In the genomic region with DNA sequence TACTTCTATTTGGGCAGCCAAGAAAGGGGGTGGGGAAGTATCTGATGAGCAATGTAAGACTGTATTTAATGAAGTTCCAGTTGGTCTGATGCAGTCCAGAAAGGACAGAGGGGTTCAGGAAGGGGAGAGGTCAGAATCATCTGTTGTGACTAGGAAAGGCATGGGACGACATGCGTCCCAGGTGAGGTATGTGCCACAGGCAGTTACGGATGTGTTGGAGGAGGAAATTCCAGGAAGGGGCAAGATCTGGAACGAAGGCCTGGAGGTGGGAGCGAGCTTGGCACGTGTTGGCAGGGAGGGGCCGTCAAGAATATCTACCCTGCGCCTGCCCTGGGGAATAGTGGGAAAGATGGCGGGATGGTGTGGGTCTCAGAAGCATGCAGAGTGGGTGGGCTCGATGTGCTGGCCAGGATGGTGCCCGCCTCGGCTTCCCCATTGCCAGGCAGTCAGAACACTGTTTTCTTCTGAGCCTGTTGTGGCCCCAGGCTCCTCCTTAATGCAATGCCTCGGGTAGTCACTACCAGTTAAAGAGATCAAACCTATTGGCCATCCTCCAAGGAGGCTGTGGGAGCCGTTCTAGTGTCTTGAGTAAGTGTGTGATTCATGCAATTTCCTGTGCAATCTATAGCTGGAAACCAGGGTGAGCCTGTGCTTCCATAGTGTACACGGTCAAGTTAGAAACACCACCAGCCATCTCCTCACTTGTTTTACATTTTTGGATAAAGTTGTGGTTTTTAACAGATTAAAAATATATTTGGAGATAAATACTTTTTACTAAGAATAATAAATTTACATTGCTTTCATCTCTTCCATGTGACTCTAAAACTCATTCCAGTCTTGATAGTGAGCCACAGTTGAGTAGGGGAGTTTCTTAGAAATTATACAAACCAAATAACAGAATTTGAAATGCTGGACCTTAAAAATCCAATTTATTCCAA, we compare ENCODE assay signal across 2 cellular contexts.
TF ChIP-seq lines count a peak whose summit lies in the region.

No MANE protein-coding gene starts in this region.

TF ChIP-seq in HEK293, 187 proteins besides CTCF, POLR2A, EP300 and RAD21 (continued from another document):
- TF ChIP-seq, protein P1, sequence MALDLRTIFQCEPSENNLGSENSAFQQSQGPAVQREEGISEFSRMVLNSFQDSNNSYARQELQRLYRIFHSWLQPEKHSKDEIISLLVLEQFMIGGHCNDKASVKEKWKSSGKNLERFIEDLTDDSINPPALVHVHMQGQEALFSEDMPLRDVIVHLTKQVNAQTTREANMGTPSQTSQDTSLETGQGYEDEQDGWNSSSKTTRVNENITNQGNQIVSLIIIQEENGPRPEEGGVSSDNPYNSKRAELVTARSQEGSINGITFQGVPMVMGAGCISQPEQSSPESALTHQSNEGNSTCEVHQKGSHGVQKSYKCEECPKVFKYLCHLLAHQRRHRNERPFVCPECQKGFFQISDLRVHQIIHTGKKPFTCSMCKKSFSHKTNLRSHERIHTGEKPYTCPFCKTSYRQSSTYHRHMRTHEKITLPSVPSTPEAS (tag by site-specific recombination; IDR thresholded peaks at IDR 0.05): no peak
- peak; percentile 45 for TF ChIP-seq ZNF600 (tag by site-specific recombination; IDR thresholded peaks at IDR 0.05)
- TF ChIP-seq ZNF155 (tag by site-specific recombination; IDR thresholded peaks at IDR 0.05): no peak

TF ChIP-seq in SK-N-SH, 30 proteins besides CTCF, POLR2A, EP300 and RAD21 (continued from another document):
- TF ChIP-seq GATA2 (CRISPR knock-in tag; IDR thresholded peaks at IDR 0.05): no peak
- TF ChIP-seq EZH2phosphoT487 (IDR thresholded peaks at IDR 0.05; ENCODE audit: borderline replicate concordance, low read depth): no peak
- no peak for TF ChIP-seq GABPA (IDR thresholded peaks at IDR 0.05; ENCODE audit: low read depth)
- TF ChIP-seq, protein P2, sequence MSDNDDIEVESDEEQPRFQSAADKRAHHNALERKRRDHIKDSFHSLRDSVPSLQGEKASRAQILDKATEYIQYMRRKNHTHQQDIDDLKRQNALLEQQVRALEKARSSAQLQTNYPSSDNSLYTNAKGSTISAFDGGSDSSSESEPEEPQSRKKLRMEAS (IDR thresholded peaks at IDR 0.05; ENCODE audit: low read depth): peak; percentile 56; the same call in 1 of the 2 replicates
- no peak for TF ChIP-seq YY1 (IDR thresholded peaks at IDR 0.05; ENCODE audit: low read depth)
- peak; percentile 75; the same call in 1 of the 2 replicates for TF ChIP-seq TCF12 (IDR thresholded peaks at IDR 0.05)
- TF ChIP-seq FOXJ3 (CRISPR knock-in tag; IDR thresholded peaks at IDR 0.05): no peak
- TF ChIP-seq TAF1 (IDR thresholded peaks at IDR 0.05; ENCODE audit: borderline replicate concordance, low read depth, low read length): no peak
- TF ChIP-seq, protein P3, sequence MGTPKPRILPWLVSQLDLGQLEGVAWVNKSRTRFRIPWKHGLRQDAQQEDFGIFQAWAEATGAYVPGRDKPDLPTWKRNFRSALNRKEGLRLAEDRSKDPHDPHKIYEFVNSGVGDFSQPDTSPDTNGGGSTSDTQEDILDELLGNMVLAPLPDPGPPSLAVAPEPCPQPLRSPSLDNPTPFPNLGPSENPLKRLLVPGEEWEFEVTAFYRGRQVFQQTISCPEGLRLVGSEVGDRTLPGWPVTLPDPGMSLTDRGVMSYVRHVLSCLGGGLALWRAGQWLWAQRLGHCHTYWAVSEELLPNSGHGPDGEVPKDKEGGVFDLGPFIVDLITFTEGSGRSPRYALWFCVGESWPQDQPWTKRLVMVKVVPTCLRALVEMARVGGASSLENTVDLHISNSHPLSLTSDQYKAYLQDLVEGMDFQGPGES (IDR thresholded peaks at IDR 0.05; ENCODE audit: low read depth, low read length): no peak
- TF ChIP-seq NFIC (IDR thresholded peaks at IDR 0.05; ENCODE audit: borderline replicate concordance): peak; percentile 97
- TF ChIP-seq, protein P4, sequence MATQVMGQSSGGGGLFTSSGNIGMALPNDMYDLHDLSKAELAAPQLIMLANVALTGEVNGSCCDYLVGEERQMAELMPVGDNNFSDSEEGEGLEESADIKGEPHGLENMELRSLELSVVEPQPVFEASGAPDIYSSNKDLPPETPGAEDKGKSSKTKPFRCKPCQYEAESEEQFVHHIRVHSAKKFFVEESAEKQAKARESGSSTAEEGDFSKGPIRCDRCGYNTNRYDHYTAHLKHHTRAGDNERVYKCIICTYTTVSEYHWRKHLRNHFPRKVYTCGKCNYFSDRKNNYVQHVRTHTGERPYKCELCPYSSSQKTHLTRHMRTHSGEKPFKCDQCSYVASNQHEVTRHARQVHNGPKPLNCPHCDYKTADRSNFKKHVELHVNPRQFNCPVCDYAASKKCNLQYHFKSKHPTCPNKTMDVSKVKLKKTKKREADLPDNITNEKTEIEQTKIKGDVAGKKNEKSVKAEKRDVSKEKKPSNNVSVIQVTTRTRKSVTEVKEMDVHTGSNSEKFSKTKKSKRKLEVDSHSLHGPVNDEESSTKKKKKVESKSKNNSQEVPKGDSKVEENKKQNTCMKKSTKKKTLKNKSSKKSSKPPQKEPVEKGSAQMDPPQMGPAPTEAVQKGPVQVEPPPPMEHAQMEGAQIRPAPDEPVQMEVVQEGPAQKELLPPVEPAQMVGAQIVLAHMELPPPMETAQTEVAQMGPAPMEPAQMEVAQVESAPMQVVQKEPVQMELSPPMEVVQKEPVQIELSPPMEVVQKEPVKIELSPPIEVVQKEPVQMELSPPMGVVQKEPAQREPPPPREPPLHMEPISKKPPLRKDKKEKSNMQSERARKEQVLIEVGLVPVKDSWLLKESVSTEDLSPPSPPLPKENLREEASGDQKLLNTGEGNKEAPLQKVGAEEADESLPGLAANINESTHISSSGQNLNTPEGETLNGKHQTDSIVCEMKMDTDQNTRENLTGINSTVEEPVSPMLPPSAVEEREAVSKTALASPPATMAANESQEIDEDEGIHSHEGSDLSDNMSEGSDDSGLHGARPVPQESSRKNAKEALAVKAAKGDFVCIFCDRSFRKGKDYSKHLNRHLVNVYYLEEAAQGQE (IDR thresholded peaks at IDR 0.05; ENCODE audit: low read depth, low read length): no peak
- 0 out of 2 replicates have a peak, but pooled peaks have one; percentile 26 for TF ChIP-seq SIN3A (IDR thresholded peaks at IDR 0.05; ENCODE audit: borderline replicate concordance, low read depth, low read length)
- no peak for TF ChIP-seq SMC3 (IDR thresholded peaks at IDR 0.05; ENCODE audit: low read depth, low read length)
- TF ChIP-seq JUND (IDR thresholded peaks at IDR 0.05): peak; percentile 88
- no peak for TF ChIP-seq RCOR1 (IDR thresholded peaks at IDR 0.05; ENCODE audit: low read length)
- TF ChIP-seq NRF1 (IDR thresholded peaks at IDR 0.05; ENCODE audit: low read depth, low read length): no peak
- TF ChIP-seq FOSL2 (IDR thresholded peaks at IDR 0.05; ENCODE audit: borderline replicate concordance, low read depth): peak; percentile 90
- TF ChIP-seq ELF1 (IDR thresholded peaks at IDR 0.05): no peak; the same call in 1 of the 2 replicates
- TF ChIP-seq MXI1 (IDR thresholded peaks at IDR 0.05; ENCODE audit: low read depth, low read length): no peak
- TF ChIP-seq, protein P5, sequence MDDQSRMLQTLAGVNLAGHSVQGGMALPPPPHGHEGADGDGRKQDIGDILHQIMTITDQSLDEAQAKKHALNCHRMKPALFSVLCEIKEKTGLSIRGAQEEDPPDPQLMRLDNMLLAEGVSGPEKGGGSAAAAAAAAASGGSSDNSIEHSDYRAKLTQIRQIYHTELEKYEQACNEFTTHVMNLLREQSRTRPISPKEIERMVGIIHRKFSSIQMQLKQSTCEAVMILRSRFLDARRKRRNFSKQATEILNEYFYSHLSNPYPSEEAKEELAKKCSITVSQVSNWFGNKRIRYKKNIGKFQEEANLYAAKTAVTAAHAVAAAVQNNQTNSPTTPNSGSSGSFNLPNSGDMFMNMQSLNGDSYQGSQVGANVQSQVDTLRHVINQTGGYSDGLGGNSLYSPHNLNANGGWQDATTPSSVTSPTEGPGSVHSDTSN (IDR thresholded peaks at IDR 0.05): peak; percentile 91
- TF ChIP-seq, protein P6, sequence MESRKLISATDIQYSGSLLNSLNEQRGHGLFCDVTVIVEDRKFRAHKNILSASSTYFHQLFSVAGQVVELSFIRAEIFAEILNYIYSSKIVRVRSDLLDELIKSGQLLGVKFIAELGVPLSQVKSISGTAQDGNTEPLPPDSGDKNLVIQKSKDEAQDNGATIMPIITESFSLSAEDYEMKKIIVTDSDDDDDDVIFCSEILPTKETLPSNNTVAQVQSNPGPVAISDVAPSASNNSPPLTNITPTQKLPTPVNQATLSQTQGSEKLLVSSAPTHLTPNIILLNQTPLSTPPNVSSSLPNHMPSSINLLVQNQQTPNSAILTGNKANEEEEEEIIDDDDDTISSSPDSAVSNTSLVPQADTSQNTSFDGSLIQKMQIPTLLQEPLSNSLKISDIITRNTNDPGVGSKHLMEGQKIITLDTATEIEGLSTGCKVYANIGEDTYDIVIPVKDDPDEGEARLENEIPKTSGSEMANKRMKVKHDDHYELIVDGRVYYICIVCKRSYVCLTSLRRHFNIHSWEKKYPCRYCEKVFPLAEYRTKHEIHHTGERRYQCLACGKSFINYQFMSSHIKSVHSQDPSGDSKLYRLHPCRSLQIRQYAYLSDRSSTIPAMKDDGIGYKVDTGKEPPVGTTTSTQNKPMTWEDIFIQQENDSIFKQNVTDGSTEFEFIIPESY (IDR thresholded peaks at IDR 0.05; ENCODE audit: borderline replicate concordance, low read depth): peak; percentile 35; the same call in 1 of the 2 replicates
- TF ChIP-seq MEF2A (IDR thresholded peaks at IDR 0.05; ENCODE audit: borderline replicate concordance, low read depth): 0 out of 2 replicates have a peak, but pooled peaks have one; percentile 24
- TF ChIP-seq RFX5 (IDR thresholded peaks at IDR 0.05; ENCODE audit: low read length): no peak
- TF ChIP-seq CHD2 (IDR thresholded peaks at IDR 0.05; ENCODE audit: low read length, partially characterized antibody): no peak
- TF ChIP-seq, protein P7, sequence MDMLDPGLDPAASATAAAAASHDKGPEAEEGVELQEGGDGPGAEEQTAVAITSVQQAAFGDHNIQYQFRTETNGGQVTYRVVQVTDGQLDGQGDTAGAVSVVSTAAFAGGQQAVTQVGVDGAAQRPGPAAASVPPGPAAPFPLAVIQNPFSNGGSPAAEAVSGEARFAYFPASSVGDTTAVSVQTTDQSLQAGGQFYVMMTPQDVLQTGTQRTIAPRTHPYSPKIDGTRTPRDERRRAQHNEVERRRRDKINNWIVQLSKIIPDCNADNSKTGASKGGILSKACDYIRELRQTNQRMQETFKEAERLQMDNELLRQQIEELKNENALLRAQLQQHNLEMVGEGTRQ (IDR thresholded peaks at IDR 0.05; ENCODE audit: borderline replicate concordance, low read depth, low read length): no peak
- TF ChIP-seq RXRA (IDR thresholded peaks at IDR 0.05; ENCODE audit: borderline replicate concordance, low read depth): peak; percentile 60; the same call in 1 of the 2 replicates
- peak; percentile 48; the same call in 1 of the 2 replicates for TF ChIP-seq POLR2AphosphoS5 (IDR thresholded peaks at IDR 0.05; ENCODE audit: low read depth, low read length)
TF ChIP-seq in SK-N-SH: peak in this region for 12.
